Comparison of ENCODE assay signal across 21 cellular contexts in the genomic region with DNA sequence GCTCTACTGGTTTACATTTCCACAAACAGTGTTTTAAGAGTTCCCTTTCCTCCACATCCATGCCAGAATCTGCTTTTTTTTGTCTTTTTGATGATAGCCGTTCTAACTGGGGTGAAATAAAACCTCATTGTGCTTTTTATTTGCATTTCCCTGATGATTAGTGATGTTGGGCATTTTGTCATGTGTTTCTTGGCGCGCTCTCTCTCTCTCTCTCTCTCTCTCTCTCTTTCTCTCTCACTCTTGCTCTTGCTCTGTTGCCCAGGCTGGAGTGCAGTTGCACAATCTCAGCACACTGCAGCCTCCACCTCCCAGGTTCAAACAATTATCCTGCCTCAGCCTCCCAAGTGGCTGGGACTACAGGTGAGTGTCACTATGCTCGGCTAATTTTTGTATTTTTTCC. TPM values are rescaled to one million over a fixed set of nuclear protein-coding genes. Genes with fewer than 3 reads are reported as not detected.
DNase-seq lines count a peak whose midpoint lies in the region; ATAC-seq and TF ChIP-seq lines count a peak whose summit lies in the region.
"Had no signal": no experiment of that assay in that cellular context is flagged by ENCODE, and none has a peak within 500 bp of the region (broad histone marks: within the 10 kb centered on the region; RNA-seq: fewer than 3 reads in every experiment).

No MANE protein-coding gene starts in this region.

- no peaks in the 10 kb centered on the region for H3K9me2 ChIP-seq in PC-3 (replicated peaks; ENCODE audit: low read length)

- H3K27ac Mint-ChIP-seq in Calu3 (ENCODE audit: unreplicated experiment) = no peak overlapping the region
- H3K27ac Mint-ChIP-seq: CD14-positive monocyte; CD4-positive, alpha-beta T cell had no signal

- H4K20me1 ChIP-seq in PC-3 (ENCODE audit: low read length) = no peaks in the 10 kb centered on the region
- H4K20me1 ChIP-seq: BLaER1 treated with 17β-estradiol and CSF1 and Interleukin-3, amounts not matched to agents 10 nM and 100 nM had no signal

- H3K27me3 Mint-ChIP-seq in Calu3 (ENCODE audit: unreplicated experiment) = no peaks in the 10 kb centered on the region

- H3K36me3 ChIP-seq in PC-3 (ENCODE audit: low read depth, low read length) = no peaks in the 10 kb centered on the region
- no peaks in the 10 kb centered on the region for H3K36me3 ChIP-seq in skeletal muscle satellite cell (ENCODE audit: insufficient read depth, low read length)
- H3K36me3 ChIP-seq: BE2C had no signal

- H3F3A ChIP-seq in PC-3 (ENCODE audit: low read length, unreplicated experiment) = no peaks in the 10 kb centered on the region

- DNase-seq in Calu3 = peak; percentile 5
- DNase-seq in PC-3 = peak; percentile 45
- DNase-seq in fibroblast of the aortic adventitia (ENCODE audit: low read depth) = peak; percentile 25
- no peak for DNase-seq in left colon
- DNase-seq in coronary artery (ENCODE audit: low spot score) = no peak
- DNase-seq: 8988T; ACHN; AML-193; BE2C; CD4-positive, alpha-beta T cell; CD8-positive, alpha-beta memory T cell; DMS53; DMS79 treated with DMSO at 0.1 percent for 48 hours; GM23248; H7; HCEC 1CT had no signal

- H3K4me1 ChIP-seq in PC-3 (ENCODE audit: insufficient read depth, low read length) = no peaks in the 10 kb centered on the region
- H3K4me1 ChIP-seq in skeletal muscle satellite cell (ENCODE audit: control insufficient read depth, insufficient read depth, low read length) = no peaks in the 10 kb centered on the region
- H3K4me1 ChIP-seq: A549; BE2C; BLaER1 treated with 17β-estradiol and CSF1 and Interleukin-3, amounts not matched to agents 10 nM and 100 nM had no signal

- ATAC-seq in PC-3 (peak; percentile 76), left colon (no peak), GM18873 (IDR thresholded peaks at IDR 0.05; ENCODE audit: low FRiP score, unreplicated experiment) (no peak)
- ATAC-seq: A549 had no signal

- H3K4me3 Mint-ChIP-seq in Calu3 (ENCODE audit: low read depth, unreplicated experiment) = peak overlapping the region; percentile 12
- H3K4me3 Mint-ChIP-seq: CD14-positive monocyte; CD4-positive, alpha-beta T cell; CD8-positive, alpha-beta memory T cell had no signal

- peaks cover 9% of the 10 kb centered on the region for H3K4me1 Mint-ChIP-seq in Calu3 (ENCODE audit: low read depth, unreplicated experiment)
- H3K4me1 Mint-ChIP-seq: CD14-positive monocyte; CD8-positive, alpha-beta memory T cell had no signal

- H3K27ac ChIP-seq in PC-3 (ENCODE audit: low read length) (no peak overlapping the region), coronary artery (no peak overlapping the region)
- H3K27ac ChIP-seq: A549; BLaER1 treated with 17β-estradiol and CSF1 and Interleukin-3, amounts not matched to agents 10 nM and 100 nM; GM23248 had no signal

- H3K36me3 Mint-ChIP-seq in Calu3 (ENCODE audit: insufficient read depth, unreplicated experiment) = no peaks in the 10 kb centered on the region

- no peaks in the 10 kb centered on the region for H3K79me2 ChIP-seq in PC-3 (ENCODE audit: low read length)

- POLR2A ChIA-PET in PC-3 (lab: Charles Lee; ENCODE audit: unreplicated experiment) = no interaction called here

- no peak overlapping the region for H3K9ac ChIP-seq in PC-3 (ENCODE audit: low read length)
- no peak overlapping the region for H3K9ac ChIP-seq in skeletal muscle satellite cell (ENCODE audit: low read depth, low read length)
- H3K9ac ChIP-seq: BLaER1 treated with 17β-estradiol and CSF1 and Interleukin-3, amounts not matched to agents 10 nM and 100 nM; GM23248 had no signal

- H3K9me3 ChIP-seq in PC-3 (ENCODE audit: low read length) (peaks cover 13% of the 10 kb centered on the region), skeletal muscle satellite cell (replicated peaks; ENCODE audit: low read length) (no peaks in the 10 kb centered on the region)
- H3K9me3 ChIP-seq: BE2C had no signal

- intact Hi-C loops in Calu3 (cut with micrococcal nuclease; ENCODE audit: unreplicated experiment) = no loop called here
- intact Hi-C loops in PC-3 (cut with micrococcal nuclease) = no loop called here
- intact Hi-C loops in left colon (cut with DNase I, micrococcal nuclease) = no loop called here

- H3K9me3 Mint-ChIP-seq in Calu3 (ENCODE audit: low read depth, unreplicated experiment) = peaks cover 7% of the 10 kb centered on the region

- H3K27me3 ChIP-seq in PC-3 (ENCODE audit: low read length) (no peaks in the 10 kb centered on the region), skeletal muscle satellite cell (ENCODE audit: control insufficient read depth, insufficient read depth, low read length) (no peaks in the 10 kb centered on the region)
- H3K27me3 ChIP-seq: BE2C; BLaER1 treated with 17β-estradiol and CSF1 and Interleukin-3, amounts not matched to agents 10 nM and 100 nM had no signal

- CTCF ChIA-PET in Calu3 (lab: Charles Lee) = no interaction called here
- CTCF ChIA-PET in PC-3 (lab: Charles Lee) = no interaction called here

- no peak for TF ChIP-seq CTCF in Calu3 (IDR thresholded peaks at IDR 0.05; ENCODE audit: unreplicated experiment)
- TF ChIP-seq CTCF in PC-3 (conservative IDR thresholded peaks at IDR 0.05; ENCODE audit: low read depth, low read length) = no peak
- TF ChIP-seq CTCF in fibroblast of the aortic adventitia (IDR thresholded peaks at IDR 0.05; ENCODE audit: insufficient read depth, low read length) = no peak
- TF ChIP-seq CTCF in coronary artery (IDR thresholded peaks at IDR 0.05) = no peak

- H3K4me2 ChIP-seq in PC-3 (ENCODE audit: low read length) = peak overlapping the region; percentile 9; the same call in 1 of the 2 replicates
- H3K4me2 ChIP-seq in skeletal muscle satellite cell (ENCODE audit: low read length) = peak overlapping the region; percentile 27
- H3K4me2 ChIP-seq: A549; BLaER1 treated with 17β-estradiol and CSF1 and Interleukin-3, amounts not matched to agents 10 nM and 100 nM had no signal

- H3K4me3 ChIP-seq in PC-3 (ENCODE audit: low read length) (no peak overlapping the region), fibroblast of the aortic adventitia (ENCODE audit: low read depth, low read length) (no peak overlapping the region), skeletal muscle satellite cell (ENCODE audit: low read length) (no peak overlapping the region), coronary artery (no peak overlapping the region)
- H3K4me3 ChIP-seq: A549; BLaER1 treated with 17β-estradiol and CSF1 and Interleukin-3, amounts not matched to agents 10 nM and 100 nM; GM23248 had no signal

- H2AFZ ChIP-seq in PC-3 (ENCODE audit: low read length) = peak overlapping the region; percentile 18; the same call in 1 of the 2 replicates
- H2AFZ ChIP-seq: GM23248 had no signal

- BruUV-seq in Calu3 (replicated peaks; lab: Mats Ljungman, UMichigan) (no TSS peak), PC-3 (replicated peaks; lab: Mats Ljungman, UMichigan) (no TSS peak)

RNA-seq across cellular contexts. Expression of gene MIS18BP1, which starts 9.6 kb away (rescaled TPM):
- total RNA-seq in Calu3 (2022) = 37.7 and 47.4 TPM in 2 replicates
- total RNA-seq in PC-3 (2014; rRNA removed) = 39.3 and 42.3 TPM in 2 replicates
- 21.1 and 45.3 TPM in 2 replicates for total RNA-seq in fibroblast of the aortic adventitia (ENCODE audit: low replicate concordance)
- total RNA-seq in skeletal muscle satellite cell (2012; rRNA removed) = 28.1 and 28.4 TPM in 2 replicates
- 10 to 100 TPM; 17.5 to 18.8 TPM for total RNA-seq in left colon

Comparison
In these comparisons a context has a peak if more than half of its experiments do, and no peak if none do; other contexts are left out.
1. DNase-seq: peak in Calu3 (single experiment), PC-3 (single experiment) and fibroblast of the aortic adventitia (single experiment); none in left colon (0 of 2) and coronary artery (single experiment).